In genomic region chr2:21772624-21773023, GRCh38 we compare ENCODE assay signal across 23 cellular contexts.
DNase-seq lines count a peak whose midpoint lies in the region; ATAC-seq and TF ChIP-seq lines count a peak whose summit lies in the region.
"Had no signal": no experiment of that assay in that cellular context is flagged by ENCODE, and none has a peak within 500 bp of the region (broad histone marks: within the 10 kb centered on the region; RNA-seq: fewer than 3 reads in every experiment).

No MANE protein-coding gene starts in this region.

- H3K4me1 ChIP-seq in thoracic aorta (ENCODE audit: control insufficient read depth in 1 of 2, low read depth in 2 of 2), result peaks cover 16 to 35% of the 10 kb centered on the region in 2 donors
- H3K4me1 ChIP-seq: BE2C had no signal

- no peak overlapping the region for H3K27ac ChIP-seq in thoracic aorta
- H3K27ac ChIP-seq: epithelial cell of prostate, sigmoid colon, tibial nerve had no signal

- DNase-seq in HFF-Myc (ENCODE audit: extremely low read depth, low read depth), result peak; percentile 4
- peak; percentile 97 for DNase-seq in amniotic epithelial cell (ENCODE audit: low read depth)
- DNase-seq in foreskin fibroblast, result peak; percentile 42 to 79
- no peak for DNase-seq in thoracic aorta (ENCODE audit: low spot score)
- DNase-seq in foreskin melanocyte, result no peak
- no peak for DNase-seq in NCI-H524 treated with DMSO at 0.1 percent for 48 hours (lab: John Stamatoyannopoulos, UW)
- DNase-seq: activated CD4-positive, alpha-beta T cell treated with anti-CD3 and anti-CD28 coated beads for 48 hours; activated naive CD8-positive, alpha-beta T cell treated with anti-CD3 and anti-CD28 coated beads, Interleukin-2, amount 10 ng/mL, durations not matched to agents 7 days and 5 days; BE2C; Calu3; H7; NCI-H1417 treated with DMSO at 0.1 percent for 48 hours; NCI-H2171 treated with DMSO at 0.1 percent for 48 hours; NCI-H774; sigmoid colon; stimulated activated CD4-positive, alpha-beta T cell treated with anti-CD3 and anti-CD28 coated beads, Interleukin-1b, Interleukin-23, amount 100 ng/mL, for 48 hours; stimulated activated naive B cell treated with anti-CD40 and anti-IgM and Interleukin-4, amounts not matched to agents 10 μg/mL and 1 μg/mL and 100 μg/mL, for 72 hours; T-cell had no signal

- H3K4me3 ChIP-seq in HFF-Myc (replicated peaks; ENCODE audit: low read depth, low read length) (no peak overlapping the region), foreskin fibroblast (ENCODE audit: low read depth in 1 of 2, low read length in 2 of 2) (no peak overlapping the region), thoracic aorta (no peak overlapping the region)
- H3K4me3 ChIP-seq: sigmoid colon, tibial nerve had no signal

- ATAC-seq in thoracic aorta (ENCODE audit: insufficient number of reproducible peaks, low FRiP score, low read depth) (peak; percentile 31), HG02973 (IDR thresholded peaks at IDR 0.05; ENCODE audit: unreplicated experiment) (no peak)
- ATAC-seq: natural killer cell treated with Interleukin-12 subunit alpha and Interleukin-12 subunit beta and Interleukin-15 and Interleukin-18, amount 100 ng/mL, for 72 hours; Right ventricle myocardium inferior; stimulated activated naive B cell treated with anti-CD40 and anti-IgM and Interleukin-4, amounts not matched to agents 10 μg/mL and 1 μg/mL and 100 μg/mL, for 72 hours; T-cell had no signal

- H3K36me3 ChIP-seq in thoracic aorta, result no peaks in the 10 kb centered on the region
- H3K36me3 ChIP-seq: BE2C, sigmoid colon, tibial nerve had no signal

- TF ChIP-seq CTCF in HFF-Myc (IDR thresholded peaks at IDR 0.05; ENCODE audit: low read depth, low read length, missing control alignments) (no peak), foreskin fibroblast (IDR thresholded peaks at IDR 0.05; ENCODE audit: low read depth, low read length) (no peak), thoracic aorta (IDR thresholded peaks at IDR 0.05) (no peak)

- no peaks in the 10 kb centered on the region for H3K9me3 ChIP-seq in thoracic aorta
- H3K9me3 ChIP-seq: BE2C, sigmoid colon, tibial nerve had no signal

- no peaks in the 10 kb centered on the region for H3K27me3 ChIP-seq in thoracic aorta (replicated peaks; ENCODE audit: insufficient read depth)
- H3K27me3 ChIP-seq: BE2C, sigmoid colon, tibial nerve had no signal

Comparison
In these comparisons a context has a peak if more than half of its experiments do, and no peak if none do; other contexts are left out.
1. DNase-seq: peak in HFF-Myc (single experiment), amniotic epithelial cell (single experiment) and foreskin fibroblast (2 of 2); none in thoracic aorta (single experiment), foreskin melanocyte (single experiment) and NCI-H524 treated with DMSO at 0.1 percent for 48 hours (single experiment).